20 cellular contexts compared by ENCODE assay signal in the genomic region with DNA sequence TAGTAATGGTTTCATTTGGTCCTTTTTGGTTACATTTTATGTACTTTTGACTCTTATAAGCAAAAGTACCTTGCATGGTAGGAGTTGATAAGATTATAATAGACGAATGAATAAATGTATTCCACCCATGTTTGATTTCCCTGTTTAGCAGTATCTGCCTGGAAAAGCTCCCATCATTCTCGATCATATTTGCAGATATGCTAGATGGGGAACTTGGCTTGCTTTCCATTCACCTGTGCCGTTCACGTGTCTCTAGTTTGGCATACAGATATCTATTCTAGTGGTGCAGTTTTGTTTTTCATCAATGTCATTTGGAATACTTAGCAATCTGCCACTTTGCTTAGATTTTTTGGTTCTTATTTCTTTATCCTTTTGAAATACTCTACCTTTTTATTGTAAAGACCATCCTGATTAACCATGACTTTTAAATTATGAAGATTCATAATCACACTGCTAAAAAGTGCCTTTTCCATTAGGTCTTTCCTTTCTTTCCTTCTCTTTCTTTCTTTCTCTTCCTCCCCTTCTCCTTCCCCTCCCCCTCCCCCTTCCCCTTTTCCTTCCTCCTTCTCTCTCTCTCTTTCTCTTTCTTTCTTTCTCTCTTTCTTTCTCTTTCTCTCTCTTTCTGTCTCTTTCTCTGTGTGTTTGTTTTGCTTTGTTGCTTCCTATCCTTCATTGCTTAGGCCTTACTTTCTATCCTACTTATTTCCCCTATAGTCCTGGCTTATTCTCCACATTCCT. TPM values are rescaled to one million over a fixed set of nuclear protein-coding genes. Genes with fewer than 3 reads are reported as not detected.
A peak's percentile ranks its signal among the peaks of the same experiment; 100 is the strongest.
DNase-seq lines count a peak whose midpoint lies in the region; ATAC-seq, FAIRE-seq and TF ChIP-seq lines count a peak whose summit lies in the region.
"Had no signal": no experiment of that assay in that cellular context is flagged by ENCODE, and none has a peak within 500 bp of the region (broad histone marks: within the 10 kb centered on the region; RNA-seq: fewer than 3 reads in every experiment).

No MANE protein-coding gene starts in this region.

- H3K4me3 Mint-ChIP-seq in Caco-2 (ENCODE audit: unreplicated experiment) = no peak overlapping the region
- H3K4me3 Mint-ChIP-seq in WTC11 = no peak overlapping the region
- H3K4me3 Mint-ChIP-seq: CD4-positive, CD25-positive, alpha-beta regulatory T cell; GM23338 had no signal

- H3K27me3 ChIP-seq in Caco-2 (replicated peaks; ENCODE audit: control insufficient read depth, insufficient read depth, low read length) = no peaks in the 10 kb centered on the region
- no peaks in the 10 kb centered on the region for H3K27me3 ChIP-seq in K562 (ENCODE audit: control insufficient read depth in 2 of 2, insufficient read depth in 2 of 2, low read length in 2 of 2)
- H3K27me3 ChIP-seq: BLaER1 treated with 17β-estradiol and CSF1 and Interleukin-3, amounts not matched to agents 10 nM and 100 nM had no signal

- H3K36me3 ChIP-seq in Caco-2 (ENCODE audit: control insufficient read depth, insufficient read depth, low read length) (no peaks in the 10 kb centered on the region), K562 (ENCODE audit: control insufficient read depth, insufficient read depth, low read length) (no peaks in the 10 kb centered on the region)

- no peaks in the 10 kb centered on the region for H3K79me2 ChIP-seq in K562 (ENCODE audit: control insufficient read depth, insufficient read depth, low read length)

- TF ChIP-seq CTCF in Caco-2 (IDR thresholded peaks at IDR 0.05; ENCODE audit: insufficient read depth in 1 of 2, low read depth in 1 of 2, low read length in 1 of 2, severe bottlenecking in 1 of 2, unreplicated experiment in 1 of 2) = no peak
- TF ChIP-seq CTCF in LNCaP clone FGC (IDR thresholded peaks at IDR 0.05; ENCODE audit: control insufficient read depth, extremely low read depth, insufficient read depth) = no peak
- no peak for TF ChIP-seq CTCF in K562 (IDR thresholded peaks at IDR 0.05 in 2 of 3, conservative IDR thresholded peaks at IDR 0.05 in 1 of 3; ENCODE audit: insufficient read depth in 2 of 3, low read depth in 1 of 3, low read length in 3 of 3)
- TF ChIP-seq CTCF in WTC11 (IDR thresholded peaks at IDR 0.05) = no peak

- in situ Hi-C loops in K562 (cut with MboI) = no loop called here

- no peak for TF ChIP-seq RAD21 in K562 (CRISPR knock-in tag; conservative IDR thresholded peaks at IDR 0.05 in 1 of 2, IDR thresholded peaks at IDR 0.05 in 1 of 2)

- CTCF ChIA-PET in Caco-2 (lab: Charles Lee) (no interaction called here), K562 (lab: Yijun Ruan, JAX; ENCODE audit: low intra/inter-chr PET ratio) (no interaction called here), WTC11 (lab: Charles Lee) (no interaction called here)

- BruUV-seq in Caco-2 (replicated peaks; lab: Mats Ljungman, UMichigan) = no TSS peak
- no TSS peak for BruUV-seq in K562 (replicated peaks; lab: Mats Ljungman, UMichigan)

- H2AFZ ChIP-seq in K562 (ENCODE audit: low read depth, low read length) = no peak overlapping the region
- H2AFZ ChIP-seq: GM23338 had no signal

- peaks cover 13% of the 10 kb centered on the region for H3K4me1 Mint-ChIP-seq in Caco-2 (ENCODE audit: low read depth, unreplicated experiment)
- peaks cover 38% of the 10 kb centered on the region for H3K4me1 Mint-ChIP-seq in WTC11

- no peak for TF ChIP-seq EP300 in K562 (IDR thresholded peaks at IDR 0.05; ENCODE audit: low read length)

- H3K27me3 Mint-ChIP-seq in Caco-2 (ENCODE audit: insufficient read depth, unreplicated experiment) (no peaks in the 10 kb centered on the region), WTC11 (ENCODE audit: low read depth) (no peaks in the 10 kb centered on the region; the same call in 1 of the 2 replicates)
- H3K27me3 Mint-ChIP-seq: CD4-positive, CD25-positive, alpha-beta regulatory T cell had no signal

- intact Hi-C loops in Caco-2 (cut with micrococcal nuclease; ENCODE audit: unreplicated experiment) = no loop called here
- intact Hi-C loops in K562 (cut with micrococcal nuclease) = no loop called here

- H3K27ac ChIP-seq in K562 (ENCODE audit: extremely low read depth, low read depth, low read length) = no peak overlapping the region
- H3K27ac ChIP-seq: BLaER1 treated with 17β-estradiol and CSF1 and Interleukin-3, amounts not matched to agents 10 nM and 100 nM; HL-60 had no signal

- no peak overlapping the region for H3K4me2 ChIP-seq in K562 (ENCODE audit: insufficient read depth, low read length)
- H3K4me2 ChIP-seq: GM23338 had no signal

- ATAC-seq in K562 (no peak), GM21786 (IDR thresholded peaks at IDR 0.05; ENCODE audit: unreplicated experiment) (no peak), HG03342 (IDR thresholded peaks at IDR 0.05; ENCODE audit: unreplicated experiment) (no peak), WTC11 (no peak)

- POLR2A ChIA-PET in Caco-2 (lab: Charles Lee) = no interaction called here
- POLR2A ChIA-PET in K562 (lab: Yijun Ruan, JAX) = no interaction called here
- POLR2A ChIA-PET in WTC11 (lab: Charles Lee) = no interaction called here

- H3K36me3 Mint-ChIP-seq in Caco-2 (ENCODE audit: insufficient read depth, unreplicated experiment) (peaks cover 5% of the 10 kb centered on the region), WTC11 (no peaks in the 10 kb centered on the region)

- no peak overlapping the region for H3K4me3 ChIP-seq in Caco-2 (ENCODE audit: low read depth, low read length)
- H3K4me3 ChIP-seq in LNCaP clone FGC (ENCODE audit: low read depth, low read length) = no peak overlapping the region
- H3K4me3 ChIP-seq in K562 = no peak overlapping the region
- H3K4me3 ChIP-seq: BLaER1 treated with 17β-estradiol and CSF1 and Interleukin-3, amounts not matched to agents 10 nM and 100 nM; GM23338 had no signal

- peaks cover 12% of the 10 kb centered on the region for H4K20me1 ChIP-seq in K562 (replicated peaks; ENCODE audit: control insufficient read depth, insufficient read depth, low read length)

- no peaks in the 10 kb centered on the region for H3K9me1 ChIP-seq in K562 (ENCODE audit: control insufficient read depth, insufficient read depth, low read length)

- DNase-seq in Caco-2 (no peak), LNCaP clone FGC (ENCODE audit: low read depth) (peak; percentile 80), K562 (ENCODE audit: extremely low read depth in 1 of 4, low spot score in 3 of 4) (no peak), putamen (ENCODE audit: low spot score) (peak; percentile 51), WTC11 (ENCODE audit: low spot score) (no peak), NCI-H82 treated with DMSO at 0.1 percent for 48 hours (lab: John Stamatoyannopoulos, UW; ENCODE audit: unreplicated experiment) (no peak)
- DNase-seq: ACHN; Calu3; CD4-positive, CD25-positive, alpha-beta regulatory T cell; DMS 273 treated with DMSO at 0.1 percent for 48 hours; EL; GDM1; H7; KBM-7 had no signal

- no peak for FAIRE-seq in K562 (lab: Jason Lieb, UNC)
- FAIRE-seq: GM12892 had no signal

- no peak for TF ChIP-seq POLR2A in K562 (conservative IDR thresholded peaks at IDR 0.05)

- H3K27ac Mint-ChIP-seq in Caco-2 (ENCODE audit: unreplicated experiment) (peak overlapping the region; percentile 7), WTC11 (no peak overlapping the region)
- H3K27ac Mint-ChIP-seq: GM23338 had no signal

- H3K4me1 ChIP-seq in Caco-2 = no peaks in the 10 kb centered on the region; the same call in 1 of the 2 replicates
- no peaks in the 10 kb centered on the region for H3K4me1 ChIP-seq in K562 (replicated peaks in 1 of 2; ENCODE audit: control insufficient read depth in 2 of 2, insufficient read depth in 2 of 2, low read length in 2 of 2)

- no peak overlapping the region for H3K9ac ChIP-seq in K562 (ENCODE audit: insufficient read depth in 1 of 2, low read depth in 2 of 2, low read length in 2 of 2)
- H3K9ac ChIP-seq: BLaER1 treated with 17β-estradiol and CSF1 and Interleukin-3, amounts not matched to agents 10 nM and 100 nM had no signal

- H3K9me3 Mint-ChIP-seq in Caco-2 (ENCODE audit: unreplicated experiment) (no peaks in the 10 kb centered on the region), WTC11 (no peaks in the 10 kb centered on the region)
- H3K9me3 Mint-ChIP-seq: CD4-positive, CD25-positive, alpha-beta regulatory T cell; GM23338 had no signal

- WGBS in K562 (ENCODE audit: insufficient coverage, low coverage, missing lambda C conversion rate) = 21% methylated on average over 4 of the region's 4 CpGs

- no peaks in the 10 kb centered on the region for H3K9me3 ChIP-seq in Caco-2
- H3K9me3 ChIP-seq in K562 (replicated peaks; ENCODE audit: control insufficient read depth, insufficient read depth, low read depth, low read length) = no peaks in the 10 kb centered on the region
- H3K9me3 ChIP-seq: BLaER1 treated with 17β-estradiol and CSF1 and Interleukin-3, amounts not matched to agents 10 nM and 100 nM had no signal

RNA-seq across cellular contexts. Expression of a gene that starts 40.4 kb away (rescaled TPM):
- total RNA-seq in Caco-2 (2022) (24.0 and 25.9 TPM in 2 replicates), K562 (2014; rRNA removed) (6.2 and 8.7 TPM in 2 replicates), K562 (2014; rRNA removed; fragmentation: Illumina TruSeq; extraction: Trizol) (3.6 and 4.3 TPM in 2 replicates), K562 (2015; rRNA removed; fragmentation: Illumina TruSeq; extraction: Trizol) (5.3 and 5.7 TPM in 2 replicates), K562 (2021) (11.6 and 13.8 TPM in 2 replicates), WTC11 (2021) (32.7 to 35.0 TPM (median 32.7 TPM) in 3 replicates)
- total RNA-seq in K562 (2011; cell fraction: chromatin; rRNA removed; ENCODE audit: low replicate concordance) = 48.2 and 58.7 TPM in 2 replicates
- total RNA-seq in K562 (2011; cell fraction: nucleolus; rRNA removed) = 18.5 and 20.9 TPM in 2 replicates
- total RNA-seq in K562 (2011; cell fraction: nucleoplasm; rRNA removed) = 19.7 and 20.3 TPM in 2 replicates
- polyA plus RNA-seq in K562 (2011; rRNA removed) (3.8 and 6.2 TPM in 2 replicates), K562 (2014; fragmentation: Illumina TruSeq; extraction: Trizol) (9.4 and 9.8 TPM in 2 replicates), K562 (2014; fragmentation: Nextera tagmentation; extraction: Ambion mirVana) (1 to 10 TPM; 1.1 to 1.5 TPM), K562 (2014; rRNA removed) (5.4 and 5.7 TPM in 2 replicates)
- 3.0 and 3.5 TPM in 2 replicates for polyA plus RNA-seq in K562 (2011; cell fraction: cytosol; rRNA removed)
- 9.2 and 13.2 TPM in 2 replicates for polyA plus RNA-seq in K562 (2011; cell fraction: nucleus; rRNA removed)
- polyA plus RNA-seq in K562 (2012) = 9.3 and 11.1 TPM in 2 replicates
- 9.5 and 12.5 TPM in 2 replicates for polyA minus RNA-seq in K562 (2011; rRNA and poly(A)+ RNA removed)
- polyA minus RNA-seq in K562 (2011; cell fraction: cytosol; rRNA and poly(A)+ RNA removed) = 5.9 and 11.5 TPM in 2 replicates
- polyA minus RNA-seq in K562 (2011; cell fraction: nucleus; rRNA and poly(A)+ RNA removed) = 7.1 and 10.3 TPM in 2 replicates

RNA-seq across cellular contexts. Expression of a gene that starts 41.6 kb away (rescaled TPM):
- total RNA-seq in Caco-2 (2022) (26.2 and 28.3 TPM in 2 replicates), K562 (2014; rRNA removed) (40.9 and 59.3 TPM in 2 replicates), K562 (2014; rRNA removed; fragmentation: Illumina TruSeq; extraction: Trizol) (71.9 and 83.0 TPM in 2 replicates), K562 (2015; rRNA removed; fragmentation: Illumina TruSeq; extraction: Trizol) (65.9 and 73.2 TPM in 2 replicates), K562 (2021) (49.4 and 52.7 TPM in 2 replicates), WTC11 (2021) (40.8 to 44.1 TPM (median 42.2 TPM) in 3 replicates)
- total RNA-seq in K562 (2011; cell fraction: chromatin; rRNA removed; ENCODE audit: low replicate concordance) = 29.2 and 52.2 TPM in 2 replicates
- 25.0 and 26.5 TPM in 2 replicates for total RNA-seq in K562 (2011; cell fraction: nucleolus; rRNA removed)
- 35.7 and 46.0 TPM in 2 replicates for total RNA-seq in K562 (2011; cell fraction: nucleoplasm; rRNA removed)
- polyA plus RNA-seq in K562 (2011; rRNA removed) (70.6 and 91.9 TPM in 2 replicates), K562 (2014; fragmentation: Illumina TruSeq; extraction: Trizol) (67.5 and 74.2 TPM in 2 replicates), K562 (2014; fragmentation: Nextera tagmentation; extraction: Ambion mirVana) (10 to 100 TPM; 42.0 to 44.9 TPM), K562 (2014; rRNA removed) (74.7 and 77.2 TPM in 2 replicates)
- 26.4 and 54.7 TPM in 2 replicates for polyA plus RNA-seq in K562 (2011; cell fraction: cytosol; rRNA removed)
- 34.5 and 45.8 TPM in 2 replicates for polyA plus RNA-seq in K562 (2011; cell fraction: nucleus; rRNA removed)
- polyA plus RNA-seq in K562 (2012) = 43.8 and 49.9 TPM in 2 replicates
- 30.6 and 33.4 TPM in 2 replicates for polyA minus RNA-seq in K562 (2011; rRNA and poly(A)+ RNA removed)
- polyA minus RNA-seq in K562 (2011; cell fraction: cytosol; rRNA and poly(A)+ RNA removed) = 12.2 and 14.1 TPM in 2 replicates
- 12.3 and 18.2 TPM in 2 replicates for polyA minus RNA-seq in K562 (2011; cell fraction: nucleus; rRNA and poly(A)+ RNA removed)

Comparison
In these comparisons a context has a peak if more than half of its experiments do, and no peak if none do; other contexts are left out.
1. DNase-seq: peak in LNCaP clone FGC (single experiment) and putamen (single experiment); none in Caco-2 (0 of 2), K562 (0 of 4), WTC11 (single experiment) and NCI-H82 treated with DMSO at 0.1 percent for 48 hours (single experiment).